10 cellular contexts compared by ENCODE assay signal in genomic region chr7:74479066-74479781, GRCh38.
DNase-seq lines count a peak whose midpoint lies in the region; TF ChIP-seq lines count a peak whose summit lies in the region.
"Had no signal": no experiment of that assay in that cellular context is flagged by ENCODE, and none has a peak within 500 bp of the region (broad histone marks: within the 10 kb centered on the region; RNA-seq: fewer than 3 reads in every experiment).

No MANE protein-coding gene starts in this region.

- DNase-seq in AG10803 (ENCODE audit: low read depth) (peak; percentile 10), NCI-H1105 (lab: John Stamatoyannopoulos, UW) (peak; percentile 61), brain microvascular endothelial cell (peak; percentile 2), midbrain (lab: John Stamatoyannopoulos, UW) (peak; percentile 17), DMS114 treated with DMSO at 0.1 percent for 48 hours (lab: John Stamatoyannopoulos, UW; ENCODE audit: unreplicated experiment) (no peak), middle frontal gyrus (ENCODE audit: extremely low spot score, low spot score) (no peak), AG20443 (ENCODE audit: low spot score) (no peak)
- DNase-seq in activated CD4-positive, alpha-beta T cell treated with anti-CD3 and anti-CD28 coated beads, Interleukin-2, amount 50 U/mL, for 4 hours = no peak
- DNase-seq: activated CD8-positive, alpha-beta T cell treated with anti-CD3 and anti-CD28 coated beads, Interleukin-2, amount 10 ng/mL, durations not matched to agents 7 days and 5 days had no signal

- no peaks in the 10 kb centered on the region for H3K27me3 ChIP-seq in brain microvascular endothelial cell (replicated peaks)

- H3K27ac ChIP-seq in brain microvascular endothelial cell = peak overlapping the region; percentile 94
- H3K27ac ChIP-seq: HL-60 had no signal

- TF ChIP-seq CTCF in AG10803 (conservative IDR thresholded peaks at IDR 0.05; ENCODE audit: low read length) = no peak
- TF ChIP-seq CTCF in brain microvascular endothelial cell (IDR thresholded peaks at IDR 0.05; ENCODE audit: low read depth, low read length, missing control alignments) = no peak

- H3K4me3 ChIP-seq in AG10803 (ENCODE audit: low read length) (no peak overlapping the region), brain microvascular endothelial cell (ENCODE audit: low read depth, low read length) (no peak overlapping the region)

- in situ Hi-C loops in brain microvascular endothelial cell (cut with HindIII; ENCODE audit: low pct_ligation_motif_present, low sequenced_read_pairs) = no loop called here

- no peaks in the 10 kb centered on the region for H3K36me3 ChIP-seq in brain microvascular endothelial cell (replicated peaks)

Comparison
In these comparisons a context has a peak if more than half of its experiments do, and no peak if none do; other contexts are left out.
1. DNase-seq: peak in AG10803 (single experiment), NCI-H1105 (single experiment), brain microvascular endothelial cell (single experiment) and midbrain (single experiment); none in DMS114 treated with DMSO at 0.1 percent for 48 hours (single experiment), middle frontal gyrus (single experiment), AG20443 (single experiment) and activated CD4-positive, alpha-beta T cell treated with anti-CD3 and anti-CD28 coated beads, Interleukin-2, amount 50 U/mL, for 4 hours (0 of 2).